8 cellular contexts compared by ENCODE assay signal in the genomic region with DNA sequence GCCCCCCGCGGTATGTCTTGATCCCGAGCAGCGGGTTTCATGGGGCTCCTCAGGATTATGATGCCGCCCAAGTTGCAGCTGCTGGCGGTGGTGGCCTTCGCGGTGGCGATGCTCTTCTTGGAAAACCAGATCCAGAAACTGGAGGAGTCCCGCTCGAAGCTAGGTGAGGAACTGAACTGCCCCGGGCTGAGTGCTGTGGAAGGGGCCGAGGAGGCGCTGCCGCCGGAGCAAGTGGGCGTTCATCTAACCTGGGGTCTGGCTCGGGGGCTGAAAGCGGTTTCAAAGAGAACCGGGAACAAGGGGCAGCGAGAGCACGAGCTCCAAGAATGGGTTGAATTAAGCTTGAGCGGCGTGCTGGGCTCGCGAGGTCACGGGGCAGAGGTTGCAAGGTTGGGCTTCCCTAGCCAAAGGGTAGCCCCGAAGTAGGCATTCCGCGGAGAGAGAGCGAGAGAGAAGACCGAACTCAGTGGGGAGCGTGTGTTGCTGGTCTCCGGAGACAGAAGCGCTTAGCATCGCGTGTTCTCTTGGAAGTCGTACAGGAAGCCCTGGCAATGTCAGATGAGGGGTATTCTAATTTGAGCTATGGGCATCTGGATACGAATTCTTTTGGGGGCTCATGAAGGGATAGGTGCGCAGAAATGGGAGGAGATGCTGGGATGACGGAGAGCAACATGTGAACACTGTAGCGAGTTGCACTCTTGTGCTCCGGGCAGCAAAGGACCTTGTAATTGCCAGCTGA. TPM values are rescaled to one million over a fixed set of nuclear protein-coding genes. Genes with fewer than 3 reads are reported as not detected.
DNase-seq lines count a peak whose midpoint lies in the region; ATAC-seq and TF ChIP-seq lines count a peak whose summit lies in the region.

No MANE protein-coding gene starts in this region.

- H3K36me3 ChIP-seq in mucosa of stomach (ENCODE audit: control insufficient read depth, insufficient read depth, low read length): no peaks in the 10 kb centered on the region

- DNase-seq in NK-92 treated with Interleukin-12 subunit alpha and Interleukin-12 subunit beta, amount 100 ng/mL, for 24 hours (lab: John Stamatoyannopoulos, UW): peak; percentile 5
- no peak for DNase-seq in NK-92 (lab: John Stamatoyannopoulos, UW; ENCODE audit: unreplicated experiment)
- peak; percentile 4 for DNase-seq in NCI-H748 treated with DMSO at 0.1 percent for 48 hours (lab: John Stamatoyannopoulos, UW)
- peak; percentile 6 for DNase-seq in activated CD8-positive, alpha-beta memory T cell treated with anti-CD3 and anti-CD28 coated beads, Interleukin-2, amount 50 U/mL, for 24 hours (ENCODE audit: extremely low read depth)
- no peak for DNase-seq in epithelial cell of proximal tubule (ENCODE audit: low read depth)
- DNase-seq in stimulated activated CD8-positive, alpha-beta memory T cell treated with anti-CD3 and anti-CD28 coated beads, Interleukin-7, amount 100 ng/mL, for 1 hour (ENCODE audit: low read depth in 2 of 2): peak; percentile 3 to 23

- peak overlapping the region; percentile 83 for H3K9ac ChIP-seq in mucosa of stomach (ENCODE audit: low read length)

- no peak for TF ChIP-seq CTCF in epithelial cell of proximal tubule (conservative IDR thresholded peaks at IDR 0.05; ENCODE audit: low read depth, low read length)

- peaks cover 9% of the 10 kb centered on the region for H3K4me1 ChIP-seq in mucosa of stomach (ENCODE audit: control insufficient read depth, insufficient read depth, low read length)

- no peaks in the 10 kb centered on the region for H3K27me3 ChIP-seq in mucosa of stomach (ENCODE audit: control insufficient read depth, insufficient read depth, low read length)

- H3K9me3 ChIP-seq in mucosa of stomach (ENCODE audit: control insufficient read depth, low read length): no peaks in the 10 kb centered on the region

- ATAC-seq in HG03196 (IDR thresholded peaks at IDR 0.05; ENCODE audit: unreplicated experiment): peak; percentile 26

- H3K4me3 ChIP-seq in epithelial cell of proximal tubule (ENCODE audit: low read depth, low read length) (peak overlapping the region; percentile 73), mucosa of stomach (ENCODE audit: low read length) (peak overlapping the region; percentile 81)

RNA-seq across cellular contexts. Expression of a gene that starts 0.7 kb away (rescaled TPM):
- total RNA-seq in epithelial cell of proximal tubule: 8.7 and 10.5 TPM in 2 replicates

RNA-seq across cellular contexts. Expression of a gene that starts 1.2 kb away (rescaled TPM):
- 169 and 175 TPM in 2 replicates for total RNA-seq in epithelial cell of proximal tubule

Comparison
In these comparisons a context has a peak if more than half of its experiments do, and no peak if none do; other contexts are left out.
1. DNase-seq: peak in NK-92 treated with Interleukin-12 subunit alpha and Interleukin-12 subunit beta, amount 100 ng/mL, for 24 hours (single experiment), NCI-H748 treated with DMSO at 0.1 percent for 48 hours (single experiment), activated CD8-positive, alpha-beta memory T cell treated with anti-CD3 and anti-CD28 coated beads, Interleukin-2, amount 50 U/mL, for 24 hours (single experiment) and stimulated activated CD8-positive, alpha-beta memory T cell treated with anti-CD3 and anti-CD28 coated beads, Interleukin-7, amount 100 ng/mL, for 1 hour (2 of 2); none in NK-92 (single experiment) and epithelial cell of proximal tubule (single experiment).